In genomic region chr17:45043268-45043681, GRCh38 we compare ENCODE assay signal across 10 cellular contexts.
DNase-seq lines count a peak whose midpoint lies in the region; ATAC-seq and TF ChIP-seq lines count a peak whose summit lies in the region.
"Had no signal": no experiment of that assay in that cellular context is flagged by ENCODE, and none has a peak within 500 bp of the region (broad histone marks: within the 10 kb centered on the region; RNA-seq: fewer than 3 reads in every experiment).

No MANE protein-coding gene starts in this region.

- H3K36me3 ChIP-seq in RWPE2 (ENCODE audit: low read depth), result peaks cover 32% of the 10 kb centered on the region
- no peaks in the 10 kb centered on the region for H3K36me3 ChIP-seq in parathyroid adenoma (ENCODE audit: control insufficient read depth, insufficient read depth, low read length)

- H3K4me3 ChIP-seq in RWPE2 (ENCODE audit: severe bottlenecking) (no peak overlapping the region), parathyroid adenoma (ENCODE audit: low read depth, low read length) (peak overlapping the region; percentile 23)

- no peaks in the 10 kb centered on the region for H3K9me3 ChIP-seq in RWPE2 (ENCODE audit: severe bottlenecking)
- no peaks in the 10 kb centered on the region for H3K9me3 ChIP-seq in parathyroid adenoma (ENCODE audit: control insufficient read depth, low read length)

- ATAC-seq in RWPE2 (ENCODE audit: low read depth) (peak; percentile 5; the same call in 1 of the 3 replicates), HG03097 (IDR thresholded peaks at IDR 0.05; ENCODE audit: low FRiP score, unreplicated experiment) (no peak), HG03039 (IDR thresholded peaks at IDR 0.05; ENCODE audit: unreplicated experiment) (no peak), GM21576 (IDR thresholded peaks at IDR 0.05; ENCODE audit: unreplicated experiment) (no peak)

- no peak for TF ChIP-seq CTCF in RWPE2 (IDR thresholded peaks at IDR 0.05; ENCODE audit: poor library complexity, severe bottlenecking)
- TF ChIP-seq CTCF in parathyroid adenoma (IDR thresholded peaks at IDR 0.05), result no peak

- H3K79me2 ChIP-seq in parathyroid adenoma, result peaks cover 58% of the 10 kb centered on the region

- no peak overlapping the region for H2AFZ ChIP-seq in parathyroid adenoma

- DNase-seq in D341Med (ENCODE audit: low spot score), result peak; percentile 43
- DNase-seq in RWPE2 (ENCODE audit: low spot score), result no peak
- peak; percentile 62 for DNase-seq in fibroblast of peridontal ligament (ENCODE audit: extremely low read depth)
- no peak for DNase-seq in activated gamma-delta T cell treated with Interleukin-2 at 50 U/mL for 16 hours
- DNase-seq: DND-41, T-helper 2 cell had no signal

- H3K27me3 ChIP-seq in RWPE2 (ENCODE audit: insufficient read depth, poor library complexity, severe bottlenecking), result no peaks in the 10 kb centered on the region
- H3K27me3 ChIP-seq in parathyroid adenoma (ENCODE audit: control insufficient read depth, insufficient read depth, low read length), result no peaks in the 10 kb centered on the region

- peak overlapping the region; percentile 97 for H3K27ac ChIP-seq in RWPE2 (ENCODE audit: poor library complexity, severe bottlenecking)
- peak overlapping the region; percentile 2 for H3K27ac ChIP-seq in parathyroid adenoma

- peaks cover 60% of the 10 kb centered on the region for H3K4me1 ChIP-seq in RWPE2 (ENCODE audit: insufficient read depth, poor library complexity, severe bottlenecking)
- H3K4me1 ChIP-seq in parathyroid adenoma, result peaks cover 21% of the 10 kb centered on the region

- no peak overlapping the region for H3K9ac ChIP-seq in parathyroid adenoma

- peak overlapping the region; percentile 7 for H3K4me2 ChIP-seq in parathyroid adenoma (ENCODE audit: low read length)

Comparison
In these comparisons a context has a peak if more than half of its experiments do, and no peak if none do; other contexts are left out.
1. DNase-seq: peak in D341Med (single experiment) and fibroblast of peridontal ligament (single experiment); none in RWPE2 (single experiment) and activated gamma-delta T cell treated with Interleukin-2 at 50 U/mL for 16 hours (single experiment).